9 cellular contexts compared by ENCODE assay signal in the genomic region with DNA sequence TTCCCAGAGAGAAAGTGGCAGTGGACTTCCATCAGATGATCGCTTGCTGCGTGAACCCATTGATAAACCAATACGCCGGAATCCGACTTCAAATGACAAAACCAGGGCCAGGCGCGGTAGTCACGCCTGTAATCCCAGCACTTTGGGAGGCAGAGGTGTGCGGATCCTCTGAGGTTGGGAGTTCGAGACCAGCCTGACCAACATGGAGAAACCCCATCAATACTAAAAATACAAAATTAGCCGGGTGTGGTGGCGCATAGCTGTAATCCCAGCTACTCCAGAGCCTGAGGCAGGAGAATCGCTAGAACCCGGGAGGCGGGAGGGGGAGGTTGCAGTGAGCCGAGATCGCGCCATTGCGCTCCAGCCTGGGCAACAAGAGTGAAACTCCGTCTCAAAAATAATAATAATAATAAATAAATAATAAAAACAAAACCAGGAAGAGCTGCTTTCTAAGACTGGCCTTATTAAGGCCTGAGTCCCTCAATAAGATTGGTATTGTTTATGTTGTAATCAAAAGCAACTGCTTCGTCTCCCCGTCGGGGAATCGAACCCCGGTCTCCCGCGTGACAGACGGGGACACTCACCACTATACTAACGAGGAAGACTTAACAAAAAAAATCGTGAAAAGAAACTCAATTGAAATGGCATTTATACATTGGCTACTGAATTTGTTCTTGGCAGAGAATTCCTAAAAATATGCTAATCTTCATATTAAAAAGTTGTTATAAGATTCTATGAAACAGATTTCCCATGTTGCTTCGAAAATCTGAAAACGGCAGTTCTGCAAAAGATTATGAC.
DNase-seq lines count a peak whose midpoint lies in the region; ATAC-seq lines count a peak whose summit lies in the region.
"Had no signal": no experiment of that assay in that cellular context is flagged by ENCODE, and none has a peak within 500 bp of the region (broad histone marks: within the 10 kb centered on the region; RNA-seq: fewer than 3 reads in every experiment).

No MANE protein-coding gene starts in this region.

- H3K4me3 ChIP-seq in mesendoderm (ENCODE audit: low read length): peak overlapping the region; percentile 53

- no peaks in the 10 kb centered on the region for H3K9me3 Mint-ChIP-seq in activated naive CD8-positive, alpha-beta T cell (ENCODE audit: low read depth)

- no peaks in the 10 kb centered on the region for H3K79me1 ChIP-seq in mesendoderm (ENCODE audit: low read length)

- no peak overlapping the region for H2BK120ac ChIP-seq in mesendoderm (ENCODE audit: low read depth, low read length)

- H3K4me1 ChIP-seq in mesendoderm (ENCODE audit: control insufficient read depth, low read depth, low read length): no peaks in the 10 kb centered on the region

- H3K27me3 ChIP-seq in mesendoderm (ENCODE audit: insufficient read depth, low read length, poor library complexity): no peaks in the 10 kb centered on the region

- H2BK15ac ChIP-seq in mesendoderm (replicated peaks; ENCODE audit: low read depth): no peak overlapping the region

- no peak overlapping the region for H4K8ac ChIP-seq in mesendoderm (ENCODE audit: low read depth, low read length)

- peak overlapping the region; percentile 77 for H3K56ac ChIP-seq in mesendoderm (ENCODE audit: low read length)

- ATAC-seq in HG03025 (IDR thresholded peaks at IDR 0.05; ENCODE audit: low FRiP score, unreplicated experiment) (no peak), GM21786 (IDR thresholded peaks at IDR 0.05; ENCODE audit: unreplicated experiment) (no peak), GM21529 (IDR thresholded peaks at IDR 0.05; ENCODE audit: unreplicated experiment) (no peak)

- H3K27ac Mint-ChIP-seq in activated naive CD8-positive, alpha-beta T cell: peak overlapping the region; percentile 41
- H3K27ac Mint-ChIP-seq: CD4-positive, alpha-beta T cell had no signal

- H3K18ac ChIP-seq in mesendoderm (ENCODE audit: low read length): no peak overlapping the region

- H2BK5ac ChIP-seq in mesendoderm (ENCODE audit: low read length): no peak overlapping the region

- no peak overlapping the region for H2AK5ac ChIP-seq in mesendoderm (ENCODE audit: low read length)

- H3K4ac ChIP-seq in mesendoderm (ENCODE audit: low read depth, low read length): no peak overlapping the region

- no peaks in the 10 kb centered on the region for H3K36me3 ChIP-seq in mesendoderm (ENCODE audit: control insufficient read depth, insufficient read depth, low read length)

- H3K23ac ChIP-seq in mesendoderm (ENCODE audit: low read length): no peak overlapping the region

- H3K79me2 ChIP-seq in mesendoderm (ENCODE audit: control insufficient read depth, insufficient read depth, low read length): no peaks in the 10 kb centered on the region

- DNase-seq in activated CD4-positive, alpha-beta T cell treated with anti-CD3 and anti-CD28 coated beads for 24 hours (ENCODE audit: low read depth in 2 of 2): peak; percentile 22 to 61
- DNase-seq in activated CD4-positive, alpha-beta T cell treated with anti-CD3 and anti-CD28 coated beads, Interleukin-2, amount 50 U/mL, for 1 hour: no peak
- DNase-seq in NCI-H446 treated with DMSO at 0.1 percent for 48 hours (lab: John Stamatoyannopoulos, UW): peak; percentile 41
- peak; percentile 82 for DNase-seq in mesendoderm

- H3K27me3 Mint-ChIP-seq in activated naive CD8-positive, alpha-beta T cell: peaks cover 54% of the 10 kb centered on the region

- H3K36me3 Mint-ChIP-seq in activated naive CD8-positive, alpha-beta T cell: peaks cover 4% of the 10 kb centered on the region

- H3K4me1 Mint-ChIP-seq in activated naive CD8-positive, alpha-beta T cell (ENCODE audit: low read depth): no peaks in the 10 kb centered on the region

- no peak overlapping the region for H4K5ac ChIP-seq in mesendoderm (ENCODE audit: low read length)

- peak overlapping the region; percentile 36 for H3K4me2 ChIP-seq in mesendoderm (ENCODE audit: low read length)

- H3K27ac ChIP-seq in mesendoderm (ENCODE audit: low read depth, low read length): no peak overlapping the region

- peak overlapping the region; percentile 53 for H3K9ac ChIP-seq in mesendoderm (ENCODE audit: low read length)

- H3K4me3 Mint-ChIP-seq in activated naive CD8-positive, alpha-beta T cell: no peak overlapping the region
- H3K4me3 Mint-ChIP-seq: CD4-positive, alpha-beta T cell had no signal

- WGBS in mesendoderm (ENCODE audit: extremely low coverage, insufficient coverage, low lambda C conversion rate): no CpG with 5 or more reads among the region's 32 CpGs
